ENCODE assay signal across 28 cellular contexts in the genomic region with DNA sequence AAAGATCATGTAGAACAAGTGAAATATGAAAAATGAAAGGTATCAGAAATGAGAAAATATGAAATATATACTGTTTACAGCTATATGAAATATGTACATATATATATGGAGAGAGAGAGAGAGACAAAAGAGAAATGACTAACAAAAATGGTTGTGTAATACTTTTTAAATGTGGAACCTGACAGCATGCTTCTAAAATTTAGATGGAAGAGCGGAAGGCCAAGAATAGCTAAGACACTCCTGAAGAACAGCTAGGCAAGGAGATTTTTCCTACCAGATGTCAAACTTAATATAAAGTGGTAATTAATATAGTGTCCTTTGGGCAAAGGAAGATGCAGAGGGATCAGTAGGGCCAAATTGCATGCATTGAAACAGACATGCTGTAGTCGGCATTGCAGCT. TPM values are rescaled to one million over a fixed set of nuclear protein-coding genes. Genes with fewer than 3 reads are reported as not detected.
DNase-seq lines count a peak whose midpoint lies in the region; ATAC-seq, FAIRE-seq and TF ChIP-seq lines count a peak whose summit lies in the region.
"Had no signal": no experiment of that assay in that cellular context is flagged by ENCODE, and none has a peak within 500 bp of the region (broad histone marks: within the 10 kb centered on the region; RNA-seq: fewer than 3 reads in every experiment).

No MANE protein-coding gene starts in this region.

- H3K9me3 Mint-ChIP-seq in astrocyte (ENCODE audit: unreplicated experiment) = no peaks in the 10 kb centered on the region
- H3K9me3 Mint-ChIP-seq: activated T-cell treated with anti-CD3 and anti-CD28 coated beads, Interleukin-2, amount 50 U/mL, for 4 hours; CD8-positive, alpha-beta T cell; memory B cell had no signal

- H4K8ac ChIP-seq in IMR-90 (ENCODE audit: low read depth in 2 of 2, low read length in 2 of 2) = no peak overlapping the region

- H3K18ac ChIP-seq in IMR-90 (ENCODE audit: low read depth, low read length) = no peak overlapping the region

- H3K4me3 Mint-ChIP-seq in astrocyte (ENCODE audit: unreplicated experiment) = peak overlapping the region; percentile 45
- H3K4me3 Mint-ChIP-seq: activated T-cell treated with anti-CD3 and anti-CD28 coated beads, Interleukin-2, amount 50 U/mL, for 4 hours; CD8-positive, alpha-beta T cell; memory B cell had no signal

- H2AFZ ChIP-seq in IMR-90 (replicated peaks; ENCODE audit: low read length, poor library complexity) (no peak overlapping the region), astrocyte (ENCODE audit: low read depth, low read length) (no peak overlapping the region), HepG2 (ENCODE audit: low read length) (no peak overlapping the region)

- peaks cover 5% of the 10 kb centered on the region for H3K4me1 Mint-ChIP-seq in astrocyte (ENCODE audit: low read depth, unreplicated experiment)

- no peak overlapping the region for H4K5ac ChIP-seq in IMR-90 (ENCODE audit: low read depth, low read length)

- peaks cover 13% of the 10 kb centered on the region; the same call in 1 of the 2 replicates for H4K20me1 ChIP-seq in IMR-90 (ENCODE audit: insufficient read depth, low read length)
- peaks cover 46% of the 10 kb centered on the region for H4K20me1 ChIP-seq in astrocyte (ENCODE audit: insufficient read depth, low read length)
- no peaks in the 10 kb centered on the region for H4K20me1 ChIP-seq in HepG2 (ENCODE audit: insufficient read depth, low read length)

- no TSS peak for BruUV-seq in IMR-90 (replicated peaks; lab: Mats Ljungman, UMichigan)
- no TSS peak for BruUV-seq in HepG2 (replicated peaks; lab: Mats Ljungman, UMichigan)

- no peak overlapping the region for H3K27ac Mint-ChIP-seq in astrocyte (ENCODE audit: unreplicated experiment)
- H3K27ac Mint-ChIP-seq: CD8-positive, alpha-beta T cell; memory B cell had no signal

- intact Hi-C loops in IMR-90 (cut with micrococcal nuclease) (no loop called here), HepG2 (cut with micrococcal nuclease; ENCODE audit: unreplicated experiment) (loop anchor here (1.0 kb wide), 1 partner anchor 25 kb away; no protein-coding TSS in a partner anchor)

- TF ChIP-seq CTCF in IMR-90 (conservative IDR thresholded peaks at IDR 0.05; ENCODE audit: low read depth, low read length) (no peak), astrocyte (IDR thresholded peaks at IDR 0.05; ENCODE audit: insufficient read depth, low read depth, low read length) (no peak), neutrophil (IDR thresholded peaks at IDR 0.05) (no peak), HepG2 (CRISPR knock-in tag; IDR thresholded peaks at IDR 0.05) (no peak)

- no peak for ATAC-seq in IMR-90 (ENCODE audit: low read depth)
- no peak for ATAC-seq in HepG2
- ATAC-seq: activated T-cell treated with anti-CD3 and anti-CD28 coated beads, Interleukin-2, amount 50 U/mL, for 4 hours; CD8-positive, alpha-beta T cell; left lobe of liver had no signal

- no peak overlapping the region for H2BK5ac ChIP-seq in IMR-90 (ENCODE audit: low read depth, low read length, poor library complexity, severe bottlenecking)

- H2BK15ac ChIP-seq in IMR-90 (ENCODE audit: low read depth, low read length) = no peak overlapping the region

- dilution Hi-C loops in IMR-90 (cut with HindIII; ENCODE audit: low sequenced_read_pairs, unreplicated experiment) = no loop called here

- H3K9me3 ChIP-seq in IMR-90 (ENCODE audit: control insufficient read depth, insufficient read depth, low read length) (no peaks in the 10 kb centered on the region), astrocyte (ENCODE audit: insufficient read depth, low read depth, low read length) (no peaks in the 10 kb centered on the region), neutrophil (no peaks in the 10 kb centered on the region), HepG2 (ENCODE audit: low read length) (no peaks in the 10 kb centered on the region)
- H3K9me3 ChIP-seq: colonic mucosa, stomach, tibial nerve had no signal

- no peak overlapping the region for H3K4me2 ChIP-seq in IMR-90 (ENCODE audit: low read depth, low read length)
- H3K4me2 ChIP-seq in astrocyte (ENCODE audit: low read length) = no peak overlapping the region
- no peak overlapping the region for H3K4me2 ChIP-seq in HepG2 (ENCODE audit: low read depth, low read length)

- no peak overlapping the region for H3K56ac ChIP-seq in IMR-90 (ENCODE audit: extremely low read depth, insufficient read depth, low read length)

- H2AK9ac ChIP-seq in IMR-90 (replicated peaks; ENCODE audit: low read depth, low read length, poor library complexity) = no peak overlapping the region

- DNase-seq in NOMO-1 treated with DMSO at 0.1 percent for 48 hours (lab: John Stamatoyannopoulos, UW; ENCODE audit: unreplicated experiment) = peak; percentile 14
- DNase-seq in NOMO-1 (lab: John Stamatoyannopoulos, UW; ENCODE audit: unreplicated experiment in 2 of 2) = no peak
- no peak for DNase-seq in IMR-90
- no peak for DNase-seq in astrocyte (ENCODE audit: low read depth)
- DNase-seq in HK-2 (ENCODE audit: unreplicated experiment) = no peak
- no peak for DNase-seq in HepG2 (ENCODE audit: low spot score)
- DNase-seq in NCI-H2196 (lab: John Stamatoyannopoulos, UW; ENCODE audit: unreplicated experiment) = no peak
- DNase-seq: activated CD4-positive, alpha-beta T cell treated with anti-CD3 and anti-CD28 coated beads for 4 hours; activated T-cell treated with anti-CD3 and anti-CD28 coated beads, Interleukin-2, amount 50 U/mL, for 4 hours; CD8-positive, alpha-beta T cell; colonic mucosa; effector memory CD4-positive, alpha-beta T cell; erythroblast; hippocampal formation; NCI-H1105; NCI-H187 treated with DMSO at 0.1 percent for 48 hours; NCI-H226; occipital lobe; stomach; T-helper 2 cell had no signal

- no peak for FAIRE-seq in astrocyte (lab: Jason Lieb, UNC)
- FAIRE-seq in HepG2 (lab: Jason Lieb, UNC) = no peak
- FAIRE-seq: frontal cortex, H54 had no signal

- no peak for TF ChIP-seq RAD21 in IMR-90 (IDR thresholded peaks at IDR 0.05; ENCODE audit: low read length)
- no peak for TF ChIP-seq RAD21 in HepG2 (CRISPR knock-in tag; IDR thresholded peaks at IDR 0.05)

- no peak for TF ChIP-seq POLR2A in IMR-90 (IDR thresholded peaks at IDR 0.05; ENCODE audit: low read depth, low read length)
- no peak for TF ChIP-seq POLR2A in HepG2 (IDR thresholded peaks at IDR 0.05; ENCODE audit: insufficient read depth in 1 of 2, low read depth in 2 of 2, low read length in 2 of 2)

- H4K91ac ChIP-seq in IMR-90 (ENCODE audit: insufficient read depth, low read depth, low read length) = no peak overlapping the region

- H3K4ac ChIP-seq in IMR-90 (ENCODE audit: low read depth, low read length) = no peak overlapping the region

- in situ Hi-C loops in IMR-90 (cut with MboI; ENCODE audit: low sequenced_read_pairs) = no loop called here
- in situ Hi-C loops in HepG2 (cut with HindIII; ENCODE audit: extremely low pct_ligation_motif_present, low pct_unique_long_range_greater_than_20kb) = no loop called here

- peak overlapping the region; percentile 73 for H3K14ac ChIP-seq in IMR-90 (replicated peaks; ENCODE audit: low read depth, low read length)

- H3K27ac ChIP-seq in IMR-90 (ENCODE audit: insufficient read depth, low read length) (no peak overlapping the region), astrocyte (ENCODE audit: low read depth, low read length) (no peak overlapping the region), neutrophil (peak overlapping the region; percentile 26), HepG2 (ENCODE audit: extremely low read length, insufficient read depth, low read length) (no peak overlapping the region)
- H3K27ac ChIP-seq: 22Rv1, colonic mucosa, skin epidermis, stomach, tibial nerve had no signal

- peaks cover 43% of the 10 kb centered on the region for H3K79me2 ChIP-seq in astrocyte (ENCODE audit: insufficient read depth, low read length)
- peaks cover 2% of the 10 kb centered on the region for H3K79me2 ChIP-seq in HepG2 (ENCODE audit: insufficient read depth, low read length)

- WGBS in IMR-90 (ENCODE audit: extremely low coverage in 2 of 2, insufficient read length in 1 of 2), 2 experiments = no CpG with 5 or more reads among the region's 2 CpGs
- 100% methylated on average over 2 of the region's 2 CpGs for whole genome bisulfite sequencing in HepG2 (ENCODE audit: low lambda C conversion rate)

- peaks cover 46 to 79% of the 10 kb centered on the region in 2 experiments for H3K79me1 ChIP-seq in IMR-90 (ENCODE audit: low read depth in 1 of 2, low read length in 2 of 2)

- H3K4me1 ChIP-seq in IMR-90 (ENCODE audit: control insufficient read depth, insufficient read depth, low read length) (peaks cover 7% of the 10 kb centered on the region), astrocyte (ENCODE audit: insufficient read depth, low read length) (peaks cover 7% of the 10 kb centered on the region), neutrophil (ENCODE audit: control insufficient read depth in 1 of 2, insufficient read depth in 1 of 2, low read depth in 1 of 2, low read length in 1 of 2) (no peaks in the 10 kb centered on the region), HepG2 (ENCODE audit: insufficient read depth, low read length) (no peaks in the 10 kb centered on the region)
- H3K4me1 ChIP-seq: colonic mucosa had no signal

- H2BK120ac ChIP-seq in IMR-90 (ENCODE audit: low read depth, low read length) = no peak overlapping the region

- H3K23ac ChIP-seq in IMR-90 (ENCODE audit: low read depth, low read length) = no peak overlapping the region

- CTCF ChIA-PET in IMR-90 (lab: Yijun Ruan, JAX) (no interaction called here), HepG2 (lab: Yijun Ruan, JAX; ENCODE audit: low intra/inter-chr PET ratio, low total read pairs) (no interaction called here)

- no peak overlapping the region for H2BK20ac ChIP-seq in IMR-90 (ENCODE audit: low read depth, low read length)

- H3K27me3 ChIP-seq in IMR-90 (ENCODE audit: control insufficient read depth, insufficient read depth, low read length) = no peaks in the 10 kb centered on the region
- no peaks in the 10 kb centered on the region for H3K27me3 ChIP-seq in astrocyte (ENCODE audit: insufficient read depth, low read length)
- no peaks in the 10 kb centered on the region for H3K27me3 ChIP-seq in neutrophil
- no peaks in the 10 kb centered on the region for H3K27me3 ChIP-seq in HepG2 (ENCODE audit: control insufficient read depth in 1 of 2, insufficient read depth in 2 of 2, low read length in 2 of 2)
- H3K27me3 ChIP-seq: colonic mucosa, stomach, tibial nerve had no signal

- H3K36me3 ChIP-seq in IMR-90 (ENCODE audit: control insufficient read depth, insufficient read depth, low read length) (peaks cover 23% of the 10 kb centered on the region), astrocyte (ENCODE audit: insufficient read depth, low read length) (peaks cover 28% of the 10 kb centered on the region), neutrophil (peaks cover 54% of the 10 kb centered on the region), HepG2 (replicated peaks in 1 of 2; ENCODE audit: control insufficient read depth in 1 of 2, insufficient read depth in 2 of 2, low read length in 2 of 2) (peaks cover 24 to 45% of the 10 kb centered on the region in 2 experiments)

- H3K9me1 ChIP-seq in IMR-90 (ENCODE audit: insufficient read depth, low read length) = peaks cover 18% of the 10 kb centered on the region

- H3K27me3 Mint-ChIP-seq in astrocyte (ENCODE audit: low read depth, unreplicated experiment) = no peaks in the 10 kb centered on the region
- H3K27me3 Mint-ChIP-seq: memory B cell had no signal

- H3K9ac ChIP-seq in IMR-90 (ENCODE audit: low read depth, low read length) = no peak overlapping the region
- H3K9ac ChIP-seq in astrocyte (ENCODE audit: low read length) = no peak overlapping the region
- H3K9ac ChIP-seq in HepG2 (ENCODE audit: insufficient read depth, low read depth, low read length) = no peak overlapping the region

- TF ChIP-seq EP300 in HepG2 (IDR thresholded peaks at IDR 0.05; ENCODE audit: low read depth in 2 of 2, low read length in 2 of 2) = no peak
- no peak for TF ChIP-seq EP300 in HepG2 (CRISPR knock-in tag; IDR thresholded peaks at IDR 0.05; ENCODE audit: borderline replicate concordance)

- H3K4me3 ChIP-seq in IMR-90 (ENCODE audit: insufficient read depth, low read depth, low read length) (no peak overlapping the region), astrocyte (ENCODE audit: insufficient read depth, low read depth, low read length) (no peak overlapping the region), neutrophil (ENCODE audit: low read depth in 1 of 2, low read length in 1 of 2) (no peak overlapping the region), HepG2 (replicated peaks in 1 of 3; ENCODE audit: insufficient read depth in 1 of 3, low read depth in 2 of 3, low read length in 3 of 3) (no peak overlapping the region)
- H3K4me3 ChIP-seq: colonic mucosa, skin epidermis, stomach, tibial nerve had no signal

- H3K36me3 Mint-ChIP-seq in astrocyte (ENCODE audit: low read depth, unreplicated experiment) = peaks cover 16% of the 10 kb centered on the region

- no peak overlapping the region for H2AK5ac ChIP-seq in IMR-90 (ENCODE audit: low read depth, low read length)

- POLR2A ChIA-PET in IMR-90 (lab: Charles Lee; ENCODE audit: unreplicated experiment) = no interaction called here
- POLR2A ChIA-PET in HepG2 (lab: Yijun Ruan, JAX) = no interaction called here

RNA-seq across cellular contexts. Expression of a gene that starts 45.2 kb away (rescaled TPM):
- total RNA-seq in IMR-90 (2012; rRNA removed) (117 and 122 TPM in 2 replicates), astrocyte (258 and 280 TPM in 2 replicates), HepG2 (2016; rRNA removed; fragmentation: Illumina TruSeq; extraction: Trizol) (122 and 133 TPM in 2 replicates)
- polyA plus RNA-seq in IMR-90 (2012; rRNA removed) (190 and 215 TPM in 2 replicates), HepG2 (2011; rRNA removed) (73.9 and 76.3 TPM in 2 replicates)
- 170 and 354 TPM in 2 replicates for polyA plus RNA-seq in IMR-90 (2012; cell fraction: cytosol; rRNA removed)
- 291 and 369 TPM in 2 replicates for polyA plus RNA-seq in IMR-90 (2012; cell fraction: nucleus; rRNA removed; ENCODE audit: low replicate concordance)
- total RNA-seq in HepG2 (2016; cell fraction: cytosol; rRNA removed; fragmentation: Illumina TruSeq; extraction: Trizol; ENCODE audit: low read depth) = 25.1 and 28.0 TPM in 2 replicates
- 104 and 117 TPM in 2 replicates for total RNA-seq in HepG2 (2016; cell fraction: insoluble cytoplasmic fraction; rRNA removed; fragmentation: Illumina TruSeq; extraction: Trizol)
- total RNA-seq in HepG2 (2016; cell fraction: membrane; rRNA removed; fragmentation: Illumina TruSeq; extraction: Trizol) = 56.9 and 59.3 TPM in 2 replicates
- 109 and 119 TPM in 2 replicates for total RNA-seq in HepG2 (2016; cell fraction: nucleus; rRNA removed; fragmentation: Illumina TruSeq; extraction: Trizol)
- polyA plus RNA-seq in HepG2 (2011; cell fraction: cytosol; rRNA removed) = 48.1 and 66.3 TPM in 2 replicates
- polyA plus RNA-seq in HepG2 (2011; cell fraction: nucleus; rRNA removed) = 210 and 221 TPM in 2 replicates
- polyA plus RNA-seq in HepG2 (2012) = 70.7 and 77.6 TPM in 2 replicates
- polyA plus RNA-seq in HepG2 (2016; cell fraction: cytosol; fragmentation: Illumina TruSeq; extraction: Trizol; ENCODE audit: low read depth) = 11.6 and 13.4 TPM in 2 replicates
- polyA plus RNA-seq in HepG2 (2016; cell fraction: insoluble cytoplasmic fraction; fragmentation: Illumina TruSeq; extraction: Trizol; ENCODE audit: low read depth) = 90.6 and 120 TPM in 2 replicates
- polyA plus RNA-seq in HepG2 (2016; cell fraction: membrane; fragmentation: Illumina TruSeq; extraction: Trizol; ENCODE audit: low read depth) = 40.3 and 41.9 TPM in 2 replicates
- polyA plus RNA-seq in HepG2 (2016; cell fraction: nucleus; fragmentation: Illumina TruSeq; extraction: Trizol; ENCODE audit: insufficient read depth, low read depth) = 163 and 167 TPM in 2 replicates
- polyA minus RNA-seq in HepG2 (2011; rRNA and poly(A)+ RNA removed; ENCODE audit: low replicate concordance) = 28.2 and 90.0 TPM in 2 replicates
- polyA minus RNA-seq in HepG2 (2011; cell fraction: cytosol; rRNA and poly(A)+ RNA removed) = 43.0 and 48.4 TPM in 2 replicates
- 99.5 and 109 TPM in 2 replicates for polyA minus RNA-seq in HepG2 (2011; cell fraction: nucleus; rRNA and poly(A)+ RNA removed)
